In genomic region chr14:36583242-36584166, GRCh38 we compare ENCODE assay signal across 32 cellular contexts. TPM values are rescaled to one million over a fixed set of nuclear protein-coding genes. Genes with fewer than 3 reads are reported as not detected.
DNase-seq lines count a peak whose midpoint lies in the region; ATAC-seq and TF ChIP-seq lines count a peak whose summit lies in the region.
"Had no signal": no experiment of that assay in that cellular context is flagged by ENCODE, and none has a peak within 500 bp of the region (broad histone marks: within the 10 kb centered on the region; RNA-seq: fewer than 3 reads in every experiment).

No MANE protein-coding gene starts in this region.

- no peak overlapping the region for H3K27ac Mint-ChIP-seq in glutamatergic neuron (ENCODE audit: unreplicated experiment)
- H3K27ac Mint-ChIP-seq: mesothelial cell of epicardium; naive B cell; stimulated activated memory B cell treated with anti-CD40 and anti-IgM and Interleukin-4, amounts not matched to agents 10 μg/mL and 1 μg/mL and 100 μg/mL, for 72 hours had no signal

- TF ChIP-seq POLR2A in esophagus muscularis mucosa (IDR thresholded peaks at IDR 0.05; ENCODE audit: low read depth), result no peak
- TF ChIP-seq POLR2A in uterus (IDR thresholded peaks at IDR 0.05), result no peak

- CTCF ChIA-PET in SK-N-SH (lab: Yijun Ruan, JAX), result interaction anchor here (0.7 to 1.6 kb wide), 3 partner anchors 21 to 63 kb away, joined by 3 to 4 read pairs (median 3); no protein-coding TSS in a partner anchor

- no peak overlapping the region for H3K4me2 ChIP-seq in SK-N-SH

- H3K4me3 Mint-ChIP-seq in glutamatergic neuron (ENCODE audit: unreplicated experiment), result peak overlapping the region; percentile 30
- H3K4me3 Mint-ChIP-seq: mesothelial cell of epicardium; stimulated activated memory B cell treated with anti-CD40 and anti-IgM and Interleukin-4, amounts not matched to agents 10 μg/mL and 1 μg/mL and 100 μg/mL, for 72 hours had no signal

- H3K27me3 Mint-ChIP-seq in glutamatergic neuron (ENCODE audit: unreplicated experiment), result peaks cover 27% of the 10 kb centered on the region

- no peak overlapping the region for H2AFZ ChIP-seq in SK-N-SH (ENCODE audit: low read depth)

- H3K9me3 ChIP-seq in SK-N-SH, result no peaks in the 10 kb centered on the region
- H3K9me3 ChIP-seq in psoas muscle, result no peaks in the 10 kb centered on the region
- no peaks in the 10 kb centered on the region for H3K9me3 ChIP-seq in esophagus muscularis mucosa
- H3K9me3 ChIP-seq in uterus, result no peaks in the 10 kb centered on the region
- H3K9me3 ChIP-seq: MG63, pancreas, SJSA1 had no signal

- no peaks in the 10 kb centered on the region for H3K79me2 ChIP-seq in SK-N-SH (ENCODE audit: insufficient read depth)

- TF ChIP-seq RAD21 in SK-N-SH (IDR thresholded peaks at IDR 0.05; ENCODE audit: low read length), result no peak

- no peak overlapping the region for H3K9ac ChIP-seq in SK-N-SH

- H3K4me3 ChIP-seq in SK-N-SH (ENCODE audit: low read depth in 2 of 2, low read length in 1 of 2) (no peak overlapping the region), H7 (ENCODE audit: insufficient read depth, low read depth, low read length) (no peak overlapping the region), psoas muscle (peak overlapping the region; percentile 63), esophagus muscularis mucosa (peak overlapping the region in 1 of 4 donors; percentile 52), uterus (no peak overlapping the region)
- H3K4me3 ChIP-seq: HAP-1, MG63, SJSA1 had no signal

- peaks cover 2% of the 10 kb centered on the region for H3K4me1 Mint-ChIP-seq in glutamatergic neuron (ENCODE audit: low read depth, unreplicated experiment)
- H3K4me1 Mint-ChIP-seq: naive B cell; stimulated activated memory B cell treated with anti-CD40 and anti-IgM and Interleukin-4, amounts not matched to agents 10 μg/mL and 1 μg/mL and 100 μg/mL, for 72 hours had no signal

- H3K4me1 ChIP-seq in SK-N-SH (ENCODE audit: control insufficient read depth in 1 of 2, insufficient read depth in 2 of 2, low read depth in 1 of 2, low read length in 1 of 2) (no peaks in the 10 kb centered on the region), psoas muscle (peaks cover 8% of the 10 kb centered on the region), esophagus muscularis mucosa (peaks cover 24 to 45% (median 33%) of the 10 kb centered on the region in 4 donors), uterus (peaks cover 0 to 20% of the 10 kb centered on the region in 2 donors)

- TF ChIP-seq EP300 in SK-N-SH (IDR thresholded peaks at IDR 0.05; ENCODE audit: borderline replicate concordance in 1 of 2, low read depth in 1 of 2, low read length in 1 of 2), result no peak
- TF ChIP-seq EP300 in esophagus muscularis mucosa (IDR thresholded peaks at IDR 0.05), result no peak

- H3K27ac ChIP-seq in SK-N-SH (ENCODE audit: low read depth in 2 of 2, low read length in 1 of 2) (no peak overlapping the region), psoas muscle (no peak overlapping the region), esophagus muscularis mucosa (replicated peaks in 1 of 4) (no peak overlapping the region), uterus (no peak overlapping the region)
- H3K27ac ChIP-seq: 22Rv1, C4-2B, pancreas, SJSA1 had no signal

- WGBS in SK-N-SH (ENCODE audit: low lambda C conversion rate), result 25% methylated on average over 14 of the region's 55 CpGs
- 9 to 10% (median 9%) methylated on average over 52 to 55 of the region's 55 CpGs for WGBS in psoas muscle, 3 donors
- 6% methylated on average over 31 of the region's 55 CpGs for WGBS in esophagus muscularis mucosa

- no peaks in the 10 kb centered on the region for H3K9me2 ChIP-seq in SK-N-SH

- H4K20me1 ChIP-seq in SK-N-SH (ENCODE audit: insufficient read depth), result no peaks in the 10 kb centered on the region

- no peaks in the 10 kb centered on the region for H3F3A ChIP-seq in SK-N-SH (replicated peaks; ENCODE audit: insufficient read depth)

- peaks cover 6% of the 10 kb centered on the region for H3K9me3 Mint-ChIP-seq in glutamatergic neuron (ENCODE audit: unreplicated experiment)
- H3K9me3 Mint-ChIP-seq: mesothelial cell of epicardium; stimulated activated memory B cell treated with anti-CD40 and anti-IgM and Interleukin-4, amounts not matched to agents 10 μg/mL and 1 μg/mL and 100 μg/mL, for 72 hours had no signal

- H3K36me3 Mint-ChIP-seq in glutamatergic neuron (ENCODE audit: unreplicated experiment), result no peaks in the 10 kb centered on the region
- H3K36me3 Mint-ChIP-seq: mesothelial cell of epicardium; naive B cell; stimulated activated memory B cell treated with anti-CD40 and anti-IgM and Interleukin-4, amounts not matched to agents 10 μg/mL and 1 μg/mL and 100 μg/mL, for 72 hours had no signal

- H3K36me3 ChIP-seq in SK-N-SH (replicated peaks in 1 of 2; ENCODE audit: control insufficient read depth in 1 of 2, insufficient read depth in 2 of 2, low read length in 1 of 2) (no peaks in the 10 kb centered on the region), H7 (replicated peaks; ENCODE audit: control insufficient read depth, insufficient read depth, low read length) (no peaks in the 10 kb centered on the region), psoas muscle (ENCODE audit: insufficient read depth in 1 of 2, low read depth in 1 of 2) (no peaks in the 10 kb centered on the region), esophagus muscularis mucosa (no peaks in the 10 kb centered on the region), uterus (no peaks in the 10 kb centered on the region)
- H3K36me3 ChIP-seq: HAP-1, MG63, pancreas, SJSA1 had no signal

- ATAC-seq in SK-N-SH treated with all-trans-retinoic acid at 6 μM for 48 hours (no peak), psoas muscle (no peak)
- ATAC-seq: activated CD4-positive, CD25-positive, alpha-beta regulatory T cell treated with anti-CD3 and anti-CD28 coated beads, Interleukin-2, amount 50 U/mL, for 24 hours; left lobe of liver; stimulated activated memory B cell treated with anti-CD40 and anti-IgM and Interleukin-4, amounts not matched to agents 10 μg/mL and 1 μg/mL and 100 μg/mL, for 72 hours had no signal

- intact Hi-C loops in psoas muscle (cut with DNase I) (no loop called here), esophagus muscularis mucosa (cut with DNase I) (no loop called here), uterus (cut with DNase I; ENCODE audit: low total_unique reads) (no loop called here)

- POLR2A ChIA-PET in SK-N-SH (lab: Yijun Ruan, JAX), result no interaction called here

- peak; percentile 7 for DNase-seq in SK-N-SH
- DNase-seq in H7, result peak; percentile 61
- DNase-seq in glutamatergic neuron, result peak; percentile 19
- DNase-seq in psoas muscle, result no peak
- no peak for DNase-seq in esophagus muscularis mucosa (ENCODE audit: extremely low spot score)
- DNase-seq in uterus, result no peak
- no peak for DNase-seq in NCI-H2029 treated with DMSO at 0.1 percent for 48 hours (lab: John Stamatoyannopoulos, UW)
- DNase-seq: activated effector memory CD4-positive, alpha-beta T cell treated with anti-CD3 and anti-CD28 coated beads, Interleukin-2, amount 50 U/mL, for 16 hours; activated T-cell treated with anti-CD3 and anti-CD28 coated beads for 4 hours; cerebellar nuclear complex; KG1; MG63; naive B cell; NCI-H2227 treated with DMSO at 0.1 percent for 48 hours; RPMI8226; stimulated activated CD4-positive, alpha-beta T cell treated with anti-CD3 and anti-CD28 coated beads, Interleukin-4, amount 100 ng/mL, for 4 hours had no signal

- peaks cover 68% of the 10 kb centered on the region for H3K27me3 ChIP-seq in SK-N-SH (ENCODE audit: insufficient read depth)
- H3K27me3 ChIP-seq in H7 (ENCODE audit: control insufficient read depth, insufficient read depth, low read length), result peaks cover 99% of the 10 kb centered on the region
- H3K27me3 ChIP-seq in psoas muscle (ENCODE audit: insufficient read depth in 3 of 3, low read length in 2 of 3), result peaks cover 7 to 96% (median 36%) of the 10 kb centered on the region in 3 donors
- peaks cover 2 to 88% (median 38%) of the 10 kb centered on the region in 4 donors for H3K27me3 ChIP-seq in esophagus muscularis mucosa
- H3K27me3 ChIP-seq in uterus, result peaks cover 0 to 46% of the 10 kb centered on the region in 2 donors
- H3K27me3 ChIP-seq: MG63 had no signal

- TF ChIP-seq CTCF in SK-N-SH (IDR thresholded peaks at IDR 0.05) (no peak), glutamatergic neuron (IDR thresholded peaks at IDR 0.05; ENCODE audit: partially characterized antibody, unreplicated experiment) (no peak), psoas muscle (IDR thresholded peaks at IDR 0.05) (no peak), esophagus muscularis mucosa (IDR thresholded peaks at IDR 0.05) (no peak), uterus (IDR thresholded peaks at IDR 0.05) (no peak)

TF ChIP-seq in SK-N-SH, 30 proteins besides CTCF, POLR2A, EP300 and RAD21 (continues in another document):
- TF ChIP-seq, protein P1, sequence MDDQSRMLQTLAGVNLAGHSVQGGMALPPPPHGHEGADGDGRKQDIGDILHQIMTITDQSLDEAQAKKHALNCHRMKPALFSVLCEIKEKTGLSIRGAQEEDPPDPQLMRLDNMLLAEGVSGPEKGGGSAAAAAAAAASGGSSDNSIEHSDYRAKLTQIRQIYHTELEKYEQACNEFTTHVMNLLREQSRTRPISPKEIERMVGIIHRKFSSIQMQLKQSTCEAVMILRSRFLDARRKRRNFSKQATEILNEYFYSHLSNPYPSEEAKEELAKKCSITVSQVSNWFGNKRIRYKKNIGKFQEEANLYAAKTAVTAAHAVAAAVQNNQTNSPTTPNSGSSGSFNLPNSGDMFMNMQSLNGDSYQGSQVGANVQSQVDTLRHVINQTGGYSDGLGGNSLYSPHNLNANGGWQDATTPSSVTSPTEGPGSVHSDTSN (IDR thresholded peaks at IDR 0.05), result no peak
- TF ChIP-seq CHD2 (IDR thresholded peaks at IDR 0.05; ENCODE audit: low read length, partially characterized antibody), result no peak

TF ChIP-seq in SK-N-SH treated with all-trans-retinoic acid at 6 μM for 48 hours, 23 proteins besides CTCF, POLR2A, EP300 and RAD21 (continues in another document):
- TF ChIP-seq, protein P2, sequence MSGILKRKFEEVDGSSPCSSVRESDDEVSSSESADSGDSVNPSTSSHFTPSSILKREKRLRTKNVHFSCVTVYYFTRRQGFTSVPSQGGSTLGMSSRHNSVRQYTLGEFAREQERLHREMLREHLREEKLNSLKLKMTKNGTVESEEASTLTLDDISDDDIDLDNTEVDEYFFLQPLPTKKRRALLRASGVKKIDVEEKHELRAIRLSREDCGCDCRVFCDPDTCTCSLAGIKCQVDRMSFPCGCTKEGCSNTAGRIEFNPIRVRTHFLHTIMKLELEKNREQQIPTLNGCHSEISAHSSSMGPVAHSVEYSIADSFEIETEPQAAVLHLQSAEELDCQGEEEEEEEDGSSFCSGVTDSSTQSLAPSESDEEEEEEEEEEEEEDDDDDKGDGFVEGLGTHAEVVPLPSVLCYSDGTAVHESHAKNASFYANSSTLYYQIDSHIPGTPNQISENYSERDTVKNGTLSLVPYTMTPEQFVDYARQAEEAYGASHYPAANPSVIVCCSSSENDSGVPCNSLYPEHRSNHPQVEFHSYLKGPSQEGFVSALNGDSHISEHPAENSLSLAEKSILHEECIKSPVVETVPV (CRISPR knock-in tag; IDR thresholded peaks at IDR 0.05), result no peak

RNA-seq across cellular contexts. Expression of gene NKX2-8, which starts 1.1 kb away (rescaled TPM):
- polyA plus RNA-seq in SK-N-SH (2012; rRNA removed) (not detected in 2 replicates), psoas muscle (not detected)
- not detected in 2 replicates for polyA plus RNA-seq in SK-N-SH (2012; cell fraction: cytosol; rRNA removed)
- polyA plus RNA-seq in SK-N-SH (2012; cell fraction: nucleus; rRNA removed), result not detected in 2 replicates
- total RNA-seq in H7 (2014; rRNA removed; shearing (Covaris generic)), result not detected in 2 replicates
- total RNA-seq in glutamatergic neuron (ENCODE audit: unreplicated experiment) (not detected), psoas muscle (not detected), esophagus muscularis mucosa (not detected), uterus (under 1 TPM in 1 of 4 donors, not detected in 3; 0.46 TPM)
- total RNA-seq: dermis microvascular lymphatic vessel endothelial cell; fibroblast of lung; HT-29; left lobe of liver; mesothelial cell of epicardium; SJSA1; T-helper 1 cell treated with Interleukin-12 subunit alpha and Interleukin-12 subunit beta and Interleukin-4 antibody, amounts not matched to agents 30 ng/mL and 1 ng/mL, for 36 hours; temporal lobe; urinary bladder had no signal
- polyA plus RNA-seq: fibroblast of lung, pancreas, urinary bladder had no signal

Comparison
In these comparisons a context has a peak if more than half of its experiments do, and no peak if none do; other contexts are left out.
1. DNase-seq: peak in SK-N-SH (single experiment), H7 (single experiment) and glutamatergic neuron (single experiment); none in psoas muscle (0 of 2), esophagus muscularis mucosa (single experiment), uterus (0 of 2) and NCI-H2029 treated with DMSO at 0.1 percent for 48 hours (single experiment).